28 cellular contexts compared by ENCODE assay signal in the genomic region with DNA sequence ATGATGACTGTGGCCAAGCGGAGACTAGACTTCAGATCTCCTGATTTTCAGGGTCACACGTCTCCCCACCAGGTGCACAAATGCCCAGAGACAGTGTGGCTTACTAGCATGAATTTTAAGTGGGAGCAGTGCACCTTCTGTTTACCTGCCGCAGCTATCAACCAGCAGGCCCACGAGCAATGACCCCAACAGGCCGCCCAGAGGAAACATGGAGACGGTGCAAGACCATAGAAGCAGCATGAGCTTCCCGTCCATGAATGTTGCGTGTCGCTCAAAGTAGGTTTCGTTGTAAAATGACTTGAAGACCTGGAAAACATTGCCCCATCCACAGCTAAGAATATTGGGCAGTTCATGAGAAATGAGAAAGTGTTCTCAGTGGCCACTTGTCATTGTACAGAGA. TPM values are rescaled to one million over a fixed set of nuclear protein-coding genes. Genes with fewer than 3 reads are reported as not detected.
"Had no signal": no experiment of that assay in that cellular context is flagged by ENCODE, and none has a peak within 500 bp of the region (broad histone marks: within the 10 kb centered on the region; RNA-seq: fewer than 3 reads in every experiment).

No MANE protein-coding gene starts in this region.

- H3K36me3 ChIP-seq: SJSA1 had no signal

- H3K9me3 ChIP-seq: SJSA1 had no signal

- H3K27ac ChIP-seq: SJSA1 had no signal

- H3K36me3 Mint-ChIP-seq: activated CD4-positive, alpha-beta memory T cell treated with anti-CD3 and anti-CD28 coated beads for 36 hours; activated naive CD8-positive, alpha-beta T cell; brain had no signal

- ATAC-seq: activated T-helper 17 cell treated with anti-CD3 and anti-CD28 coated beads, Interleukin-2, amount 50 U/mL, for 72 hours; SK-N-SH treated with all-trans-retinoic acid at 6 μM for 48 hours had no signal

- H3K4me3 ChIP-seq: SJSA1 had no signal

- H3K4me3 Mint-ChIP-seq: activated CD4-positive, alpha-beta memory T cell treated with anti-CD3 and anti-CD28 coated beads for 36 hours; activated CD4-positive, alpha-beta T cell treated with anti-CD3 and anti-CD28 coated beads, Interleukin-2, amount 10 ng/mL, durations not matched to agents 7 days and 5 days; activated naive CD4-positive, alpha-beta T cell treated with anti-CD3 and anti-CD28 coated beads for 36 hours; activated naive CD8-positive, alpha-beta T cell; activated T-helper 17 cell treated with anti-CD3 and anti-CD28 coated beads, Interleukin-2, amount 50 U/mL, for 72 hours; brain; central memory CD8-positive, alpha-beta T cell; T-helper 1 cell treated with Interleukin-12 subunit alpha and Interleukin-12 subunit beta and Interleukin-4 antibody, amounts not matched to agents 30 μg/mL and 1 μg/mL, for 36 hours had no signal

- H3K27me3 ChIP-seq: SJSA1 had no signal

- H3K9me3 Mint-ChIP-seq: activated CD4-positive, alpha-beta memory T cell treated with anti-CD3 and anti-CD28 coated beads for 36 hours; activated CD4-positive, alpha-beta T cell treated with anti-CD3 and anti-CD28 coated beads, Interleukin-2, amount 10 ng/mL, durations not matched to agents 7 days and 5 days; activated naive CD4-positive, alpha-beta T cell treated with anti-CD3 and anti-CD28 coated beads for 36 hours; activated T-helper 17 cell treated with anti-CD3 and anti-CD28 coated beads, Interleukin-2, amount 50 U/mL, for 72 hours; central memory CD8-positive, alpha-beta T cell; T-helper 1 cell treated with Interleukin-12 subunit alpha and Interleukin-12 subunit beta and Interleukin-4 antibody, amounts not matched to agents 30 μg/mL and 1 μg/mL, for 36 hours had no signal

- H3K27ac Mint-ChIP-seq: activated CD4-positive, alpha-beta memory T cell treated with anti-CD3 and anti-CD28 coated beads for 36 hours; activated CD4-positive, alpha-beta T cell treated with anti-CD3 and anti-CD28 coated beads, Interleukin-2, amount 10 ng/mL, durations not matched to agents 7 days and 5 days; activated naive CD4-positive, alpha-beta T cell treated with anti-CD3 and anti-CD28 coated beads for 36 hours; activated naive CD8-positive, alpha-beta T cell; activated T-helper 17 cell treated with anti-CD3 and anti-CD28 coated beads, Interleukin-2, amount 50 U/mL, for 72 hours; brain; T-helper 1 cell treated with Interleukin-12 subunit alpha and Interleukin-12 subunit beta and Interleukin-4 antibody, amounts not matched to agents 30 μg/mL and 1 μg/mL, for 36 hours had no signal

- H3K27me3 Mint-ChIP-seq: activated CD4-positive, alpha-beta memory T cell treated with anti-CD3 and anti-CD28 coated beads for 36 hours; activated naive CD8-positive, alpha-beta T cell; activated T-helper 17 cell treated with anti-CD3 and anti-CD28 coated beads, Interleukin-2, amount 50 U/mL, for 72 hours had no signal

- H3K4me1 ChIP-seq: SJSA1 had no signal

- H3K4me1 Mint-ChIP-seq: central memory CD8-positive, alpha-beta T cell had no signal

- DNase-seq: activated CD4-positive, alpha-beta memory T cell treated with anti-CD3 and anti-CD28 coated beads for 36 hours; activated CD4-positive, alpha-beta T cell treated with anti-CD3 and anti-CD28 coated beads, Interleukin-2, amount 10 ng/mL, durations not matched to agents 7 days and 5 days; activated CD4-positive, CD25-positive, alpha-beta regulatory T cell; activated CD8-positive, alpha-beta memory T cell treated with anti-CD3 and anti-CD28 coated beads for 24 hours; activated gamma-delta T cell; activated naive CD4-positive, alpha-beta T cell treated with anti-CD3 and anti-CD28 coated beads for 36 hours; activated T-cell treated with anti-CD3 and anti-CD28 coated beads for 4 hours; activated T-cell treated with anti-CD3 and anti-CD28 coated beads, Interleukin-2, amount 50 U/mL, for 48 hours; amygdala; Karpas-422; NCI-H1048; NCI-H1930; NCI-H2171 treated with DMSO at 0.1 percent for 48 hours; NCI-H226; NCI-H69; NK-92 treated with Interleukin-12 subunit alpha and Interleukin-12 subunit beta, amount 100 ng/mL, for 24 hours; OCI-M1; SHP77; T-helper 9 cell had no signal

RNA-seq across cellular contexts. Expression of gene SLC2A7, which starts 3.5 kb away (rescaled TPM):
- total RNA-seq: activated CD4-positive, alpha-beta memory T cell treated with anti-CD3 and anti-CD28 coated beads for 36 hours; activated CD4-positive, alpha-beta T cell treated with anti-CD3 and anti-CD28 coated beads, Interleukin-2, amount 10 ng/mL, durations not matched to agents 7 days and 5 days; activated naive CD4-positive, alpha-beta T cell treated with anti-CD3 and anti-CD28 coated beads for 36 hours; activated T-helper 17 cell treated with anti-CD3 and anti-CD28 coated beads, Interleukin-2, amount 50 U/mL, for 72 hours; astrocyte; NCI-H460; SJSA1 had no signal

RNA-seq across cellular contexts. Expression of gene SLC2A5, which starts 46.7 kb away (rescaled TPM):
- total RNA-seq: activated CD4-positive, alpha-beta memory T cell treated with anti-CD3 and anti-CD28 coated beads for 36 hours; activated CD4-positive, alpha-beta T cell treated with anti-CD3 and anti-CD28 coated beads, Interleukin-2, amount 10 ng/mL, durations not matched to agents 7 days and 5 days; activated naive CD4-positive, alpha-beta T cell treated with anti-CD3 and anti-CD28 coated beads for 36 hours; NCI-H460; SJSA1 had no signal
